In genomic region chr16:85017151-85017550, GRCh38 we compare ENCODE assay signal across 11 cellular contexts. TPM values are rescaled to one million over a fixed set of nuclear protein-coding genes. Genes with fewer than 3 reads are reported as not detected.
DNase-seq lines count a peak whose midpoint lies in the region; ATAC-seq, FAIRE-seq and TF ChIP-seq lines count a peak whose summit lies in the region.
"Had no signal": no experiment of that assay in that cellular context is flagged by ENCODE, and none has a peak within 500 bp of the region (broad histone marks: within the 10 kb centered on the region; RNA-seq: fewer than 3 reads in every experiment).

No MANE protein-coding gene starts in this region.

- DNase-seq in CD1c-positive myeloid dendritic cell (ENCODE audit: extremely low spot score) (peak; percentile 87), RCC 7860 (ENCODE audit: low spot score) (peak; percentile 56), fibroblast of the aortic adventitia (ENCODE audit: low read depth) (peak; percentile 23), activated gamma-delta T cell (lab: John Stamatoyannopoulos, UW) (no peak), DMS79 treated with DMSO at 0.1 percent for 48 hours (lab: John Stamatoyannopoulos, UW) (no peak), T-helper 9 cell (no peak)
- DNase-seq: NCI-H1417 treated with DMSO at 0.1 percent for 48 hours, psoas muscle, RPMI8226 had no signal

- no peak for TF ChIP-seq CTCF in fibroblast of the aortic adventitia (IDR thresholded peaks at IDR 0.05; ENCODE audit: insufficient read depth, low read length)

- ATAC-seq in GM21529 (IDR thresholded peaks at IDR 0.05; ENCODE audit: unreplicated experiment) (peak; percentile 61), GM21619 (IDR thresholded peaks at IDR 0.05; ENCODE audit: unreplicated experiment) (no peak)
- ATAC-seq: psoas muscle had no signal

- peak; percentile 66 for FAIRE-seq in RCC 7860 (lab: Jason Lieb, UNC)

- no peak overlapping the region for H3K4me3 ChIP-seq in fibroblast of the aortic adventitia (ENCODE audit: low read depth, low read length)
- H3K4me3 ChIP-seq: psoas muscle had no signal

RNA-seq across cellular contexts. Expression of gene ZDHHC7, which starts 5.8 kb away (rescaled TPM):
- 45.6 and 82.5 TPM in 2 replicates for total RNA-seq in fibroblast of the aortic adventitia (ENCODE audit: low replicate concordance)

RNA-seq across cellular contexts. Expression of gene KIAA0513, which starts 10.4 kb away (rescaled TPM):
- 21.5 and 28.3 TPM in 2 replicates for total RNA-seq in fibroblast of the aortic adventitia (ENCODE audit: low replicate concordance)

Comparison
In these comparisons a context has a peak if more than half of its experiments do, and no peak if none do; other contexts are left out.
1. DNase-seq: peak in CD1c-positive myeloid dendritic cell (single experiment), RCC 7860 (single experiment) and fibroblast of the aortic adventitia (single experiment); none in activated gamma-delta T cell (single experiment), DMS79 treated with DMSO at 0.1 percent for 48 hours (single experiment) and T-helper 9 cell (single experiment).